In the genomic region with DNA sequence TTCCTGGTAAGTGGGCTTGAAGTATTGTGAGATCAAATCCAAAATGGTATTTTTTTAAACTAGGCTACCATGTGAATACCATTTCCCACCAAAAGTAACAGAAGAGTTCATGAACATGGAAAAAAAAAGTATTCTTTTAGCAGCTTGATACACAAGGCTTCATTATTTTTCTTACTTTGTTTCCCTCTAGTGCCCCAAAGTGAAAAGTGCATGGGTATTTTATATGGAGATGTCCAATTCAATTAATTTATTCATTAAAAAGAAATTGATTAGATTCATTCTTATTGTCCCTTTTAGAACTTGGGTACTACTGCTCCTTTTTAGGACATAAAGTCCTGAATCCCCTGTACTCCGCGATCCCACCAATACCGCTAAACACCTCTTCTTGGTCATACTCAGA, we compare ENCODE assay signal across 10 cellular contexts. TPM values are rescaled to one million over a fixed set of nuclear protein-coding genes. Genes with fewer than 3 reads are reported as not detected.
DNase-seq lines count a peak whose midpoint lies in the region; ATAC-seq and TF ChIP-seq lines count a peak whose summit lies in the region.
"Had no signal": no experiment of that assay in that cellular context is flagged by ENCODE, and none has a peak within 500 bp of the region (broad histone marks: within the 10 kb centered on the region; RNA-seq: fewer than 3 reads in every experiment).

No MANE protein-coding gene starts in this region.

- H3K4me3 Mint-ChIP-seq in osteocyte (ENCODE audit: unreplicated experiment) (no peak overlapping the region), GM23338 (no peak overlapping the region)
- H3K4me3 Mint-ChIP-seq: activated T-helper 17 cell treated with anti-CD3 and anti-CD28 coated beads, Interleukin-2, amount 50 U/mL, for 72 hours had no signal

- H3K9me3 Mint-ChIP-seq in osteocyte (ENCODE audit: unreplicated experiment) (no peaks in the 10 kb centered on the region), GM23338 (no peaks in the 10 kb centered on the region)
- H3K9me3 Mint-ChIP-seq: activated T-helper 17 cell treated with anti-CD3 and anti-CD28 coated beads, Interleukin-2, amount 50 U/mL, for 72 hours had no signal

- in situ Hi-C loops in GM23248 (cut with MboI), result no loop called here

- DNase-seq in GM23248 (peak; percentile 30), NCI-H69 (lab: John Stamatoyannopoulos, UW) (peak; percentile 12), dorsolateral prefrontal cortex (no peak), osteocyte (ENCODE audit: extremely low spot score, unreplicated experiment) (no peak), GM23338 (ENCODE audit: low spot score) (no peak), CD1c-positive myeloid dendritic cell (ENCODE audit: extremely low spot score) (no peak)
- DNase-seq: NCI-H226, retina had no signal

- H3K9me3 ChIP-seq in GM23248 (ENCODE audit: low read depth), result no peaks in the 10 kb centered on the region

- H3K4me3 ChIP-seq in GM23248, result no peak overlapping the region
- no peak overlapping the region for H3K4me3 ChIP-seq in dorsolateral prefrontal cortex
- H3K4me3 ChIP-seq in GM23338, result no peak overlapping the region

- H3K4me1 Mint-ChIP-seq in osteocyte (ENCODE audit: unreplicated experiment) (peaks cover 3% of the 10 kb centered on the region), GM23338 (no peaks in the 10 kb centered on the region)
- H3K4me1 Mint-ChIP-seq: activated T-helper 17 cell treated with anti-CD3 and anti-CD28 coated beads, Interleukin-2, amount 50 U/mL, for 72 hours had no signal

- H3K9ac ChIP-seq in GM23248, result no peak overlapping the region

- 87 to 88% methylated on average over 3 of the region's 3 CpGs for WGBS in GM23248 (ENCODE audit: low coverage in 1 of 2, low lambda C conversion rate in 2 of 2, missing lambda C conversion rate in 2 of 2), 2 experiments

- ATAC-seq in GM23338 (no peak), HG02938 (IDR thresholded peaks at IDR 0.05; ENCODE audit: unreplicated experiment) (no peak)
- ATAC-seq: activated T-helper 17 cell treated with anti-CD3 and anti-CD28 coated beads, Interleukin-2, amount 50 U/mL, for 72 hours had no signal

- intact Hi-C loops in dorsolateral prefrontal cortex (cut with DNase I), result no loop called here

- H3K36me3 Mint-ChIP-seq in osteocyte (ENCODE audit: unreplicated experiment) (no peaks in the 10 kb centered on the region), GM23338 (ENCODE audit: low read depth) (no peaks in the 10 kb centered on the region)

- H3K27ac ChIP-seq in GM23248 (no peak overlapping the region), dorsolateral prefrontal cortex (no peak overlapping the region), GM23338 (ENCODE audit: low read depth) (no peak overlapping the region)

- H3K27me3 Mint-ChIP-seq in osteocyte (ENCODE audit: unreplicated experiment) (peaks cover 8% of the 10 kb centered on the region), GM23338 (ENCODE audit: insufficient read depth, low read depth, poor library complexity) (no peaks in the 10 kb centered on the region)

- H3K4me1 ChIP-seq in GM23248 (ENCODE audit: insufficient read depth) (peaks cover 23% of the 10 kb centered on the region), GM23338 (ENCODE audit: insufficient read depth) (no peaks in the 10 kb centered on the region)

- H3K36me3 ChIP-seq in GM23248 (ENCODE audit: low read depth) (no peaks in the 10 kb centered on the region), GM23338 (ENCODE audit: insufficient read depth) (no peaks in the 10 kb centered on the region)

- no peak overlapping the region for H3K27ac Mint-ChIP-seq in osteocyte (ENCODE audit: unreplicated experiment)
- H3K27ac Mint-ChIP-seq in GM23338, result no peak overlapping the region
- H3K27ac Mint-ChIP-seq: activated T-helper 17 cell treated with anti-CD3 and anti-CD28 coated beads, Interleukin-2, amount 50 U/mL, for 72 hours had no signal

- H3F3A ChIP-seq in GM23248 (ENCODE audit: insufficient read depth) (peaks cover 18% of the 10 kb centered on the region), GM23338 (replicated peaks; ENCODE audit: low read depth) (no peaks in the 10 kb centered on the region)

- H3K9me2 ChIP-seq in GM23248 (ENCODE audit: insufficient read depth) (no peaks in the 10 kb centered on the region), GM23338 (ENCODE audit: insufficient read depth) (no peaks in the 10 kb centered on the region)

- H4K20me1 ChIP-seq in GM23248 (ENCODE audit: insufficient read depth), result no peaks in the 10 kb centered on the region
- no peaks in the 10 kb centered on the region for H4K20me1 ChIP-seq in GM23338 (replicated peaks; ENCODE audit: insufficient read depth)

- H3K79me2 ChIP-seq in GM23248 (ENCODE audit: insufficient read depth), result no peaks in the 10 kb centered on the region
- no peaks in the 10 kb centered on the region for H3K79me2 ChIP-seq in GM23338 (replicated peaks; ENCODE audit: insufficient read depth)

- H3K4me2 ChIP-seq in GM23248 (ENCODE audit: unreplicated experiment) (no peak overlapping the region), GM23338 (no peak overlapping the region)

- TF ChIP-seq CTCF in dorsolateral prefrontal cortex (IDR thresholded peaks at IDR 0.05 in 54 of 56, conservative IDR thresholded peaks at IDR 0.05 in 2 of 56; ENCODE audit: low read depth in 1 of 56, partially characterized antibody in 56 of 56) (peak in 53 of 56 donors; percentile 26 to 62 (median 47)), osteocyte (IDR thresholded peaks at IDR 0.05) (peak; percentile 39), GM23338 (conservative IDR thresholded peaks at IDR 0.05; ENCODE audit: low read depth in 2 of 2) (peak in 1 of 2 experiments; percentile 29; a peak in 2 of 4 replicates)

- H2AFZ ChIP-seq in GM23248, result no peak overlapping the region
- no peak overlapping the region for H2AFZ ChIP-seq in GM23338

- peaks cover 33% of the 10 kb centered on the region for H3K27me3 ChIP-seq in GM23248 (replicated peaks; ENCODE audit: insufficient read depth)
- H3K27me3 ChIP-seq in dorsolateral prefrontal cortex, result no peaks in the 10 kb centered on the region
- no peaks in the 10 kb centered on the region for H3K27me3 ChIP-seq in GM23338 (ENCODE audit: insufficient read depth)

TF ChIP-seq in GM23338, 12 proteins besides CTCF, POLR2A, EP300 and RAD21 (continues in another document):
- TF ChIP-seq, protein P1, sequence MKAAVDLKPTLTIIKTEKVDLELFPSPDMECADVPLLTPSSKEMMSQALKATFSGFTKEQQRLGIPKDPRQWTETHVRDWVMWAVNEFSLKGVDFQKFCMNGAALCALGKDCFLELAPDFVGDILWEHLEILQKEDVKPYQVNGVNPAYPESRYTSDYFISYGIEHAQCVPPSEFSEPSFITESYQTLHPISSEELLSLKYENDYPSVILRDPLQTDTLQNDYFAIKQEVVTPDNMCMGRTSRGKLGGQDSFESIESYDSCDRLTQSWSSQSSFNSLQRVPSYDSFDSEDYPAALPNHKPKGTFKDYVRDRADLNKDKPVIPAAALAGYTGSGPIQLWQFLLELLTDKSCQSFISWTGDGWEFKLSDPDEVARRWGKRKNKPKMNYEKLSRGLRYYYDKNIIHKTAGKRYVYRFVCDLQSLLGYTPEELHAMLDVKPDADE (IDR thresholded peaks at IDR 0.05), result no peak
- TF ChIP-seq POLR2AphosphoS5 (IDR thresholded peaks at IDR 0.05; ENCODE audit: low read depth), result no peak
- TF ChIP-seq EZH2phosphoT487 (IDR thresholded peaks at IDR 0.05; ENCODE audit: unreplicated experiment), result no peak

RNA-seq across cellular contexts. Expression of gene SCEL, which starts 28.6 kb away (rescaled TPM):
- not detected in 2 replicates for total RNA-seq in GM23248 (2014; rRNA removed; shearing (Covaris generic))
- polyA plus RNA-seq in GM23248 (2016; fragmentation: Nextera tagmentation; extraction: Ambion mirVana) (not detected in 2 replicates), GM23338 (2016; fragmentation: Nextera tagmentation; extraction: Ambion mirVana) (not detected in 2 replicates)
- total RNA-seq in dorsolateral prefrontal cortex (1 to 10 TPM in 1 of 120 experiments, under 1 TPM in 43, not detected in 76; 0.13 to 1.0 (median 0.25) TPM), osteocyte (not detected in 2 replicates)
- not detected in 2 replicates for total RNA-seq in GM23338 (2014; rRNA removed; shearing (Covaris generic))
- total RNA-seq: activated T-helper 17 cell treated with anti-CD3 and anti-CD28 coated beads, Interleukin-2, amount 50 U/mL, for 72 hours had no signal

Comparison
In these comparisons a context has a peak if more than half of its experiments do, and no peak if none do; other contexts are left out.
1. DNase-seq: peak in GM23248 (single experiment) and NCI-H69 (single experiment); none in dorsolateral prefrontal cortex (0 of 10), osteocyte (single experiment), GM23338 (single experiment) and CD1c-positive myeloid dendritic cell (single experiment).